ENCODE assay signal across 10 cellular contexts in genomic region chr12:57762463-57762862, GRCh38.
"Had no signal": no experiment of that assay in that cellular context is flagged by ENCODE, and none has a peak within 500 bp of the region (broad histone marks: within the 10 kb centered on the region; RNA-seq: fewer than 3 reads in every experiment).

No MANE protein-coding gene starts in this region.

- H3K4me3 ChIP-seq: GM23338 had no signal

- H3K27ac ChIP-seq: HL-60, KMS-11 had no signal

- ATAC-seq: GM23338, HCT116, HepG2 had no signal

- FAIRE-seq: H1, H54, HepG2 had no signal

- H3K27ac Mint-ChIP-seq: GM23338, H9, HFFc6 had no signal

- DNase-seq: H9, HFFc6, KBM-7 had no signal

- H3K4me3 Mint-ChIP-seq: GM23338, HFFc6 had no signal
